8 cellular contexts compared by ENCODE assay signal in the genomic region with DNA sequence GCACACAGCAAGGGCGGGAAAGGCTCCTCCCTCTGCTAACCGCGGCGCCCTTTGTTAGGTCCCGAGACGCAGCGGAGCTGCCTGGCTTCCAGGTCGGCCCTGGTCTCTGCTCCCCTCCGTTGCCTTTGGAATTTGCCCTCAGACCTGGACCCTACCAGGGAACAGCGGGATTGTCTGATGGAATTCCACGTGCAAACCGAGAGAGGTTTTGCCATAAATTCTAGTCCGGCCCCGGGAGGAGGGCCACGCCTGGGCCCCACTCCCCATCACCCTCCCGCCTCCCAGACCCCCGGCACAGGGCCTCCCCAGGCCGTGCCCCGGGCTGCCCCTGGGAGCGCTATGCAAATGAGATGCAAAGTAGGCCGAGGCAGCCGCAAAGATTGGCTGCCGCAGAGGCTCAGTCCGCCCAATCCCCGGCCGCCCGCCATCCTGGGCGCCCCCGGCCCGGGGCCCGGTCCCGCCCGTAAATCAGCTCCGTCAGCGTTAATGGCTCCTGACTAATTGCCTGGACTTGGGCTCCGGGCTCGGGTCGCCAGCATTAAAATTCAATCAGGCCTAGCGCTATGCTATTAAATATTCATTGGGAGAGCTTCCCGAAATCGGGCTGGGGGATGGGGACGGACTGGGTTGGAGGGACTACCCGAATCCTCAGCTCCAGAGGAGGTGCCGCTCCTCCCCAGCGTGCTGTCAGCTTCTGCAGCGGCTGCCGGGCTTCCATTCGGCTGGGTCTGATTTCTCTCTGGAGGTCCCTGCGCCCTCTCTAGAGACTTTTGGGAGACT. TPM values are rescaled to one million over a fixed set of nuclear protein-coding genes. Genes with fewer than 3 reads are reported as not detected.
DNase-seq lines count a peak whose midpoint lies in the region; ATAC-seq and TF ChIP-seq lines count a peak whose summit lies in the region.

No MANE protein-coding gene starts in this region.

- no peak for TF ChIP-seq POLR2A in gastroesophageal sphincter (IDR thresholded peaks at IDR 0.05)

- H3K27me3 Mint-ChIP-seq in central memory CD8-positive, alpha-beta T cell = peaks cover 94% of the 10 kb centered on the region
- peaks cover 41% of the 10 kb centered on the region for H3K27me3 Mint-ChIP-seq in memory B cell

- H3F3A ChIP-seq in MM.1S (ENCODE audit: insufficient read depth, low read length) (no peaks in the 10 kb centered on the region), PC-9 (ENCODE audit: insufficient read depth, low read depth) (no peaks in the 10 kb centered on the region)

- peaks cover 4% of the 10 kb centered on the region for H3K36me3 Mint-ChIP-seq in central memory CD8-positive, alpha-beta T cell (ENCODE audit: insufficient read depth)
- no peaks in the 10 kb centered on the region for H3K36me3 Mint-ChIP-seq in memory B cell

- peak; percentile 46 for ATAC-seq in central memory CD8-positive, alpha-beta T cell (replicated peaks; ENCODE audit: extremely low read depth, poor library complexity, severe bottlenecking)
- ATAC-seq in memory B cell (ENCODE audit: low read depth) (peak; percentile 74), gastroesophageal sphincter (no peak), HG02884 (IDR thresholded peaks at IDR 0.05; ENCODE audit: unreplicated experiment) (no peak)

- POLR2A ChIA-PET in PC-9 (lab: Charles Lee; ENCODE audit: unreplicated experiment) = interaction anchor here (0.5 kb wide), 1 partner anchor 416 kb away, joined by 3 read pairs; no protein-coding TSS in a partner anchor

- H3K9me3 ChIP-seq in MM.1S (replicated peaks; ENCODE audit: insufficient read depth, low read length) = no peaks in the 10 kb centered on the region
- no peaks in the 10 kb centered on the region for H3K9me3 ChIP-seq in PC-9 (ENCODE audit: insufficient read depth, low read depth)
- no peaks in the 10 kb centered on the region for H3K9me3 ChIP-seq in gastroesophageal sphincter

- CTCF ChIA-PET in PC-9 (lab: Charles Lee) = no interaction called here

- BruUV-seq in PC-9 (replicated peaks; lab: Mats Ljungman, UMichigan) = no TSS peak

- no peaks in the 10 kb centered on the region for H3K79me2 ChIP-seq in ACC112 (ENCODE audit: control insufficient read depth, insufficient read depth, low read length, unreplicated experiment)
- no peaks in the 10 kb centered on the region for H3K79me2 ChIP-seq in MM.1S (ENCODE audit: low read length)
- no peaks in the 10 kb centered on the region for H3K79me2 ChIP-seq in PC-9 (ENCODE audit: low read depth)

- no peak overlapping the region for H2AFZ ChIP-seq in ACC112 (ENCODE audit: low read length, unreplicated experiment)
- no peak overlapping the region for H2AFZ ChIP-seq in MM.1S (ENCODE audit: low read length)
- no peak overlapping the region for H2AFZ ChIP-seq in PC-9

- H3K27me3 ChIP-seq in ACC112 (ENCODE audit: insufficient read depth, low read length) = peaks cover 34% of the 10 kb centered on the region
- H3K27me3 ChIP-seq in MM.1S (replicated peaks; ENCODE audit: insufficient read depth, low read length) = peaks cover 73% of the 10 kb centered on the region
- peaks cover 92% of the 10 kb centered on the region for H3K27me3 ChIP-seq in PC-9 (ENCODE audit: insufficient read depth, low read depth)
- peaks cover 90% of the 10 kb centered on the region for H3K27me3 ChIP-seq in gastroesophageal sphincter

- H3K4me3 ChIP-seq in ACC112 (ENCODE audit: low read depth, low read length) (peak overlapping the region; percentile 23; the same call in 1 of the 2 replicates), MM.1S (ENCODE audit: low read length) (peak overlapping the region; percentile 10; the same call in 1 of the 2 replicates), PC-9 (no peak overlapping the region), gastroesophageal sphincter (peak overlapping the region in 1 of 2 donors; percentile 42)

- no peak overlapping the region for H3K4me3 Mint-ChIP-seq in central memory CD8-positive, alpha-beta T cell
- peak overlapping the region; percentile 48 for H3K4me3 Mint-ChIP-seq in memory B cell

- H4K20me1 ChIP-seq in MM.1S (ENCODE audit: insufficient read depth, low read length) = no peaks in the 10 kb centered on the region
- H4K20me1 ChIP-seq in PC-9 (ENCODE audit: insufficient read depth) = no peaks in the 10 kb centered on the region

- intact Hi-C loops in PC-9 (cut with micrococcal nuclease; ENCODE audit: unreplicated experiment) = no loop called here

- peaks cover 7% of the 10 kb centered on the region for H3K4me1 Mint-ChIP-seq in central memory CD8-positive, alpha-beta T cell
- H3K4me1 Mint-ChIP-seq in memory B cell = peaks cover 11% of the 10 kb centered on the region

- H3K4me2 ChIP-seq in MM.1S (ENCODE audit: low read depth, low read length) (peak overlapping the region; percentile 49; the same call in 1 of the 2 replicates), PC-9 (no peak overlapping the region)

- H3K9ac ChIP-seq in MM.1S (ENCODE audit: low read length) = no peak overlapping the region

- H3K36me3 ChIP-seq in ACC112 (ENCODE audit: insufficient read depth, low read length) (no peaks in the 10 kb centered on the region), MM.1S (replicated peaks; ENCODE audit: insufficient read depth, low read length) (no peaks in the 10 kb centered on the region), PC-9 (ENCODE audit: low read depth) (no peaks in the 10 kb centered on the region), gastroesophageal sphincter (no peaks in the 10 kb centered on the region)

- no peak overlapping the region for H3K27ac Mint-ChIP-seq in central memory CD8-positive, alpha-beta T cell (ENCODE audit: low read depth)
- H3K27ac Mint-ChIP-seq in memory B cell = no peak overlapping the region

- TF ChIP-seq EP300 in gastroesophageal sphincter (IDR thresholded peaks at IDR 0.05) = no peak

- WGBS in gastroesophageal sphincter (ENCODE audit: low coverage in 1 of 2), 2 donors = 13% methylated on average over 8 of the region's 49 CpGs; no CpG with 5 or more reads in 1 of the 2 donors

- no peaks in the 10 kb centered on the region for H3K4me1 ChIP-seq in ACC112 (ENCODE audit: control insufficient read depth, insufficient read depth, low read length, unreplicated experiment)
- no peaks in the 10 kb centered on the region for H3K4me1 ChIP-seq in MM.1S (ENCODE audit: low read length)
- no peaks in the 10 kb centered on the region for H3K4me1 ChIP-seq in PC-9 (replicated peaks; ENCODE audit: insufficient read depth)
- H3K4me1 ChIP-seq in gastroesophageal sphincter = peaks cover 0 to 26% (median 12%) of the 10 kb centered on the region in 3 donors

- H3K9me2 ChIP-seq in MM.1S (replicated peaks; ENCODE audit: insufficient read depth, low read length) (no peaks in the 10 kb centered on the region), PC-9 (ENCODE audit: insufficient read depth) (no peaks in the 10 kb centered on the region)

- TF ChIP-seq CTCF in MM.1S (IDR thresholded peaks at IDR 0.05; ENCODE audit: low read length) (no peak), PC-9 (conservative IDR thresholded peaks at IDR 0.05) (no peak), gastroesophageal sphincter (IDR thresholded peaks at IDR 0.05) (no peak)

- DNase-seq in MM.1S (no peak), memory B cell (ENCODE audit: low spot score in 2 of 2) (no peak), superior temporal gyrus (ENCODE audit: extremely low spot score) (peak; percentile 20), PC-9 (no peak)
- no peak for DNase-seq in central memory CD8-positive, alpha-beta T cell (ENCODE audit: low spot score in 2 of 2)

- H3K9me3 Mint-ChIP-seq in central memory CD8-positive, alpha-beta T cell = no peaks in the 10 kb centered on the region
- H3K9me3 Mint-ChIP-seq in memory B cell = no peaks in the 10 kb centered on the region

- no peak overlapping the region for H3K27ac ChIP-seq in ACC112 (ENCODE audit: low read depth, low read length)
- H3K27ac ChIP-seq in MM.1S (ENCODE audit: low read length) = no peak overlapping the region
- no peak overlapping the region for H3K27ac ChIP-seq in PC-9
- no peak overlapping the region for H3K27ac ChIP-seq in gastroesophageal sphincter

RNA-seq across cellular contexts. Expression of gene FIGNL2, which starts 15.6 kb away (rescaled TPM):
- total RNA-seq in PC-9 (2021) = not detected in 2 replicates
- total RNA-seq in gastroesophageal sphincter = under 1 TPM in 3 of 4 donors, not detected in 1; 0.13 to 0.35 (median 0.16) TPM

RNA-seq across cellular contexts. Expression of gene ANKRD33, which starts 23.8 kb away (rescaled TPM):
- total RNA-seq in PC-9 (2021) (not detected in 2 replicates), gastroesophageal sphincter (not detected)

RNA-seq across cellular contexts. Expression of gene ACVRL1, which starts 43.2 kb away (rescaled TPM):
- not detected in 2 replicates for total RNA-seq in PC-9 (2021)
- 100 to 1,000 TPM in 3 of 4 donors, 10 to 100 TPM in 1; 77.4 to 133 (median 118) TPM for total RNA-seq in gastroesophageal sphincter

Comparison
In these comparisons a context has a peak if more than half of its experiments do, and no peak if none do; other contexts are left out.
1. ATAC-seq: peak in central memory CD8-positive, alpha-beta T cell (single experiment) and memory B cell (single experiment); none in gastroesophageal sphincter (single experiment) and HG02884 (single experiment).
2. RNA of gene ACVRL1, which starts 43.2 kb away (total RNA-seq): 77.4 to 133 TPM in gastroesophageal sphincter; not detected in PC-9; every median in the first group is over 10 times any median in the second.